2 cellular contexts compared by ENCODE assay signal in the genomic region with DNA sequence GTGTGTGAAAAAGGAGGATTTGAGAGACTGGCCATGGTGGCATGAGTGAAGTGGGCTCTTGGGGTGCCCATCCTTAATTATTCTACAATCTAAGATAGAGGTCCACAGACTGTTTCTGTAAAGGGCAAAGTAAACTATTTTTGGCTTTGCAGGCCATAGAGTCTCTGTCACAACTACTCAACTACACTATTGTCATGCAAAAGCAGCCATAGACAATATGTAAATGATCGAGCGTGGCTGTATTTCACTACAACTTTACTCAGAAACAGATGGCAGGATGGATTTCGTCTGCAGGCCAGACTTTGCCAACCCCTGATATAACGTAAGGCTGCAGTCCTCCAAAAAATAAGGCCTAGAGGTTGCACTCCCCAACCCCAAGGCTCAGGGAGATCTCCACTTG.
TF ChIP-seq lines count a peak whose summit lies in the region.

No MANE protein-coding gene starts in this region.

TF ChIP-seq in GM23338, 12 proteins besides CTCF, POLR2A, EP300 and RAD21:
- TF ChIP-seq NANOG (IDR thresholded peaks at IDR 0.05; ENCODE audit: borderline replicate concordance) = peak; percentile 65
- TF ChIP-seq, protein P1, sequence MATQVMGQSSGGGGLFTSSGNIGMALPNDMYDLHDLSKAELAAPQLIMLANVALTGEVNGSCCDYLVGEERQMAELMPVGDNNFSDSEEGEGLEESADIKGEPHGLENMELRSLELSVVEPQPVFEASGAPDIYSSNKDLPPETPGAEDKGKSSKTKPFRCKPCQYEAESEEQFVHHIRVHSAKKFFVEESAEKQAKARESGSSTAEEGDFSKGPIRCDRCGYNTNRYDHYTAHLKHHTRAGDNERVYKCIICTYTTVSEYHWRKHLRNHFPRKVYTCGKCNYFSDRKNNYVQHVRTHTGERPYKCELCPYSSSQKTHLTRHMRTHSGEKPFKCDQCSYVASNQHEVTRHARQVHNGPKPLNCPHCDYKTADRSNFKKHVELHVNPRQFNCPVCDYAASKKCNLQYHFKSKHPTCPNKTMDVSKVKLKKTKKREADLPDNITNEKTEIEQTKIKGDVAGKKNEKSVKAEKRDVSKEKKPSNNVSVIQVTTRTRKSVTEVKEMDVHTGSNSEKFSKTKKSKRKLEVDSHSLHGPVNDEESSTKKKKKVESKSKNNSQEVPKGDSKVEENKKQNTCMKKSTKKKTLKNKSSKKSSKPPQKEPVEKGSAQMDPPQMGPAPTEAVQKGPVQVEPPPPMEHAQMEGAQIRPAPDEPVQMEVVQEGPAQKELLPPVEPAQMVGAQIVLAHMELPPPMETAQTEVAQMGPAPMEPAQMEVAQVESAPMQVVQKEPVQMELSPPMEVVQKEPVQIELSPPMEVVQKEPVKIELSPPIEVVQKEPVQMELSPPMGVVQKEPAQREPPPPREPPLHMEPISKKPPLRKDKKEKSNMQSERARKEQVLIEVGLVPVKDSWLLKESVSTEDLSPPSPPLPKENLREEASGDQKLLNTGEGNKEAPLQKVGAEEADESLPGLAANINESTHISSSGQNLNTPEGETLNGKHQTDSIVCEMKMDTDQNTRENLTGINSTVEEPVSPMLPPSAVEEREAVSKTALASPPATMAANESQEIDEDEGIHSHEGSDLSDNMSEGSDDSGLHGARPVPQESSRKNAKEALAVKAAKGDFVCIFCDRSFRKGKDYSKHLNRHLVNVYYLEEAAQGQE (IDR thresholded peaks at IDR 0.05; ENCODE audit: unreplicated experiment) = no peak

TF ChIP-seq in H1, 55 proteins besides CTCF, POLR2A, EP300 and RAD21:
- no peak for TF ChIP-seq KDM4A (IDR thresholded peaks at IDR 0.05; ENCODE audit: low read depth, low read length, severe bottlenecking)
- peak; percentile 86 for TF ChIP-seq POU5F1 (IDR thresholded peaks at IDR 0.05; ENCODE audit: low read depth, low read length)
- TF ChIP-seq TCF12 (IDR thresholded peaks at IDR 0.05; ENCODE audit: low read depth, low read length) = 0 out of 2 replicates have a peak, but pooled peaks have one; percentile 6
TF ChIP-seq in H1: peak in this region for 2.
